20 cellular contexts compared by ENCODE assay signal in the genomic region with DNA sequence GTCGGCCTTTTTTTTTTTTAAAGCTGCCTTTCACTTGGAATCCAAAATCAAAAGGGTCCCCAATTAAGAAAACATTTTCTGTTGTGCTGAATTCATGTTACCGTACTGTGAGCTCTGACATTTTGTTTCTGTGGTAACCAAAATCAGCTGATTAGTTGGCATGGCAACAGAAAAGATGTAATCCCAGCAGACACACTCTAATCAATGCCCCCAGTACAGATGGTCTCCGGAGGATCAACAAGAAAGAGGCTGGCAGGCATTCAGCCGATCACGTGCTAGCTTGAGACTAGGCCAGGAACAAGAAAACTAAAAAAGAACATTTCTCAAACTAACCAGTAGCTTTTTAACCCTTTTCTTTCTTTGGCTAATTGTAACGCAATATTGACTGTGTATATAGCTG.
DNase-seq lines count a peak whose midpoint lies in the region; ATAC-seq, FAIRE-seq and TF ChIP-seq lines count a peak whose summit lies in the region.
"Had no signal": no experiment of that assay in that cellular context is flagged by ENCODE, and none has a peak within 500 bp of the region (broad histone marks: within the 10 kb centered on the region; RNA-seq: fewer than 3 reads in every experiment).

No MANE protein-coding gene starts in this region.

- peak overlapping the region; percentile 45 for H2AFZ ChIP-seq in neural progenitor cell (replicated peaks)

- H4K20me1 ChIP-seq in neural progenitor cell (ENCODE audit: low read depth) = no peaks in the 10 kb centered on the region

- no peak for FAIRE-seq in frontal cortex (lab: Jason Lieb, UNC)
- FAIRE-seq: HTR-8/SVneo had no signal

- ATAC-seq in HG03108 (IDR thresholded peaks at IDR 0.05; ENCODE audit: unreplicated experiment) (no peak), natural killer cell (no peak), GM18498 (IDR thresholded peaks at IDR 0.05; ENCODE audit: unreplicated experiment) (no peak)
- ATAC-seq: activated T-cell treated with anti-CD3 and anti-CD28 coated beads, Interleukin-2, amount 50 U/mL, for 4 hours; gastrocnemius medialis; left lung; T-helper 17 cell had no signal

- H3K27ac ChIP-seq in neural progenitor cell = peak overlapping the region; percentile 75
- H3K27ac ChIP-seq: gastrocnemius medialis, left lung, transverse colon had no signal

- H3K9ac ChIP-seq in neural progenitor cell = no peak overlapping the region

- H3K79me2 ChIP-seq in neural progenitor cell (ENCODE audit: low read depth) = no peaks in the 10 kb centered on the region

- DNase-seq in D341Med (ENCODE audit: low spot score) = peak; percentile 78
- peak; percentile 64 for DNase-seq in SK-N-DZ (ENCODE audit: low spot score)
- DNase-seq in frontal cortex (ENCODE audit: low spot score in 2 of 2) = peak; percentile 6 to 33
- DNase-seq in neural progenitor cell (ENCODE audit: low spot score) = peak; percentile 85
- DNase-seq in natural killer cell = no peak
- DNase-seq in HEK293T (ENCODE audit: extremely low spot score) = no peak
- DNase-seq: activated CD4-positive, alpha-beta T cell treated with anti-CD3 and anti-CD28 coated beads for 48 hours; activated T-cell treated with anti-CD3 and anti-CD28 coated beads, Interleukin-2, amount 50 U/mL, for 4 hours; aorta; DMS153; gastrocnemius medialis; HFFc6; left lung; MG63; NCI-H2107; T-helper 17 cell; transverse colon had no signal

- POLR2A ChIA-PET in HEK293T (lab: Yijun Ruan, JAX) = no interaction called here

- H3K27me3 Mint-ChIP-seq in neural progenitor cell (ENCODE audit: insufficient read depth, low read depth) (no peaks in the 10 kb centered on the region), natural killer cell (ENCODE audit: low read depth in 2 of 2) (no peaks in the 10 kb centered on the region)
- H3K27me3 Mint-ChIP-seq: T-helper 17 cell had no signal

- CTCF ChIA-PET in HEK293T (lab: Yijun Ruan, JAX) = no interaction called here

- H3K4me1 ChIP-seq in neural progenitor cell = peaks cover 52% of the 10 kb centered on the region
- H3K4me1 ChIP-seq: gastrocnemius medialis, left lung, transverse colon had no signal

- peak overlapping the region; percentile 16 for H3K4me3 ChIP-seq in neural progenitor cell
- H3K4me3 ChIP-seq: gastrocnemius medialis, left lung, MG63, transverse colon had no signal

- intact Hi-C loops in natural killer cell (cut with micrococcal nuclease) = no loop called here

- H3K36me3 Mint-ChIP-seq in neural progenitor cell = peaks cover 6% of the 10 kb centered on the region
- H3K36me3 Mint-ChIP-seq in natural killer cell = no peaks in the 10 kb centered on the region

- H3K4me3 Mint-ChIP-seq in neural progenitor cell (peak overlapping the region; percentile 30), natural killer cell (no peak overlapping the region)
- H3K4me3 Mint-ChIP-seq: activated T-cell treated with anti-CD3 and anti-CD28 coated beads, Interleukin-2, amount 50 U/mL, for 4 hours; HFFc6; T-helper 17 cell had no signal

- H3K36me3 ChIP-seq in neural progenitor cell = no peaks in the 10 kb centered on the region
- H3K36me3 ChIP-seq: gastrocnemius medialis, left lung, transverse colon had no signal

- TF ChIP-seq CTCF in neural progenitor cell (IDR thresholded peaks at IDR 0.05) (no peak), natural killer cell (IDR thresholded peaks at IDR 0.05) (no peak)

- H3K27me3 ChIP-seq in neural progenitor cell = no peaks in the 10 kb centered on the region
- H3K27me3 ChIP-seq: gastrocnemius medialis, left lung, MG63, transverse colon had no signal

- peaks cover 75% of the 10 kb centered on the region for H3K4me1 Mint-ChIP-seq in neural progenitor cell
- H3K4me1 Mint-ChIP-seq in natural killer cell = no peaks in the 10 kb centered on the region
- H3K4me1 Mint-ChIP-seq: T-helper 17 cell had no signal

- H3K27ac Mint-ChIP-seq in neural progenitor cell (peak overlapping the region; percentile 94), natural killer cell (no peak overlapping the region)
- H3K27ac Mint-ChIP-seq: HFFc6, T-helper 17 cell had no signal

- no peaks in the 10 kb centered on the region for H3K9me3 ChIP-seq in neural progenitor cell (ENCODE audit: low read depth)
- H3K9me3 ChIP-seq: gastrocnemius medialis, left lung, MG63, transverse colon had no signal

- peaks cover 19% of the 10 kb centered on the region for H3F3A ChIP-seq in neural progenitor cell (ENCODE audit: low read depth)

- peaks cover 5% of the 10 kb centered on the region for H3K9me3 Mint-ChIP-seq in neural progenitor cell
- H3K9me3 Mint-ChIP-seq in natural killer cell = no peaks in the 10 kb centered on the region
- H3K9me3 Mint-ChIP-seq: HFFc6 had no signal

- peak overlapping the region; percentile 68 for H3K4me2 ChIP-seq in neural progenitor cell

TF ChIP-seq in HEK293T, 16 proteins besides CTCF, POLR2A, EP300 and RAD21:
- no peak for TF ChIP-seq FOXK2 (IDR thresholded peaks at IDR 0.05)
- TF ChIP-seq ELF4 (IDR thresholded peaks at IDR 0.05) = no peak
- no peak for TF ChIP-seq FOXA1 (IDR thresholded peaks at IDR 0.05)
- TF ChIP-seq BHLHE40 (IDR thresholded peaks at IDR 0.05; ENCODE audit: borderline replicate concordance) = no peak
- no peak for TF ChIP-seq CTBP1 (IDR thresholded peaks at IDR 0.05; ENCODE audit: borderline replicate concordance)
- no peak for TF ChIP-seq FOXM1 (IDR thresholded peaks at IDR 0.05; ENCODE audit: borderline replicate concordance)
- TF ChIP-seq NFRKB (IDR thresholded peaks at IDR 0.05) = no peak
- no peak for TF ChIP-seq SUZ12 (IDR thresholded peaks at IDR 0.05)
- no peak for TF ChIP-seq L3MBTL2 (conservative IDR thresholded peaks at IDR 0.05)
- no peak for TF ChIP-seq ZNF384 (IDR thresholded peaks at IDR 0.05)
- TF ChIP-seq, protein P1, sequence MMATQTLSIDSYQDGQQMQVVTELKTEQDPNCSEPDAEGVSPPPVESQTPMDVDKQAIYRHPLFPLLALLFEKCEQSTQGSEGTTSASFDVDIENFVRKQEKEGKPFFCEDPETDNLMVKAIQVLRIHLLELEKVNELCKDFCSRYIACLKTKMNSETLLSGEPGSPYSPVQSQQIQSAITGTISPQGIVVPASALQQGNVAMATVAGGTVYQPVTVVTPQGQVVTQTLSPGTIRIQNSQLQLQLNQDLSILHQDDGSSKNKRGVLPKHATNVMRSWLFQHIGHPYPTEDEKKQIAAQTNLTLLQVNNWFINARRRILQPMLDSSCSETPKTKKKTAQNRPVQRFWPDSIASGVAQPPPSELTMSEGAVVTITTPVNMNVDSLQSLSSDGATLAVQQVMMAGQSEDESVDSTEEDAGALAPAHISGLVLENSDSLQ (IDR thresholded peaks at IDR 0.05) = no peak
- TF ChIP-seq HDGF (IDR thresholded peaks at IDR 0.05; ENCODE audit: borderline replicate concordance) = no peak
- TF ChIP-seq TARDBP (IDR thresholded peaks at IDR 0.05) = no peak
- no peak for TF ChIP-seq LEF1 (IDR thresholded peaks at IDR 0.05; ENCODE audit: borderline replicate concordance)
- no peak for TF ChIP-seq SP1 (IDR thresholded peaks at IDR 0.05)
- TF ChIP-seq ARNT (IDR thresholded peaks at IDR 0.05) = no peak

Comparison
In these comparisons a context has a peak if more than half of its experiments do, and no peak if none do; other contexts are left out.
1. DNase-seq: peak in D341Med (single experiment), SK-N-DZ (single experiment), frontal cortex (2 of 2) and neural progenitor cell (single experiment); none in natural killer cell (single experiment) and HEK293T (single experiment).